In genomic region chr12:53211476-53212381, GRCh38 we compare ENCODE assay signal across 11 cellular contexts. TPM values are rescaled to one million over a fixed set of nuclear protein-coding genes. Genes with fewer than 3 reads are reported as not detected.
DNase-seq lines count a peak whose midpoint lies in the region; ATAC-seq, FAIRE-seq and TF ChIP-seq lines count a peak whose summit lies in the region.
"Had no signal": no experiment of that assay in that cellular context is flagged by ENCODE, and none has a peak within 500 bp of the region (broad histone marks: within the 10 kb centered on the region; RNA-seq: fewer than 3 reads in every experiment).

No MANE protein-coding gene starts in this region.

- no peaks in the 10 kb centered on the region for H3K27me3 Mint-ChIP-seq in activated CD4-positive, alpha-beta T cell treated with anti-CD3 and anti-CD28 coated beads, Interleukin-2, amount 10 ng/mL, durations not matched to agents 24 days and 14 days

- peak overlapping the region; percentile 3 for H3K27ac Mint-ChIP-seq in activated CD4-positive, alpha-beta T cell treated with anti-CD3 and anti-CD28 coated beads, Interleukin-2, amount 10 ng/mL, durations not matched to agents 24 days and 14 days

- no peak for FAIRE-seq in bronchial epithelial cell (lab: Jason Lieb, UNC)
- FAIRE-seq: TTC549 had no signal

- H3K36me3 ChIP-seq in bronchial epithelial cell (ENCODE audit: control insufficient read depth, insufficient read depth, low read length): peaks cover 47% of the 10 kb centered on the region
- peaks cover 29% of the 10 kb centered on the region for H3K36me3 ChIP-seq in mammary epithelial cell (ENCODE audit: insufficient read depth, low read length)

- intact Hi-C loops in activated CD4-positive, alpha-beta T cell treated with anti-CD3 and anti-CD28 coated beads, Interleukin-2, amount 10 ng/mL, durations not matched to agents 24 days and 14 days (cut with micrococcal nuclease): loop anchor here (2.0 kb wide), 1 partner anchor 53 kb away; no protein-coding TSS in a partner anchor
- intact Hi-C loops in mammary epithelial cell (cut with micrococcal nuclease): no loop called here

- dilution Hi-C loops in mammary epithelial cell (cut with HindIII; ENCODE audit: low sequenced_read_pairs): loop anchor here (5.0 to 10.0 kb wide), 2 partner anchors 53 to 81 kb away; partner anchors contain the start of gene ESPL1

- 90% methylated on average over 6 of the region's 13 CpGs for WGBS in mammary epithelial cell (ENCODE audit: low coverage, missing lambda C conversion rate)

- H2AFZ ChIP-seq in mammary epithelial cell (ENCODE audit: low read depth, low read length): no peak overlapping the region

- H3K4me3 ChIP-seq in LNCaP clone FGC (ENCODE audit: low read depth, low read length): no peak overlapping the region
- no peak overlapping the region for H3K4me3 ChIP-seq in bronchial epithelial cell (ENCODE audit: low read depth, low read length)
- no peak overlapping the region for H3K4me3 ChIP-seq in retinal pigment epithelial cell (ENCODE audit: low read length)
- H3K4me3 ChIP-seq in mammary epithelial cell (replicated peaks in 1 of 3; ENCODE audit: insufficient read depth in 1 of 3, low read depth in 2 of 3, low read length in 3 of 3): no peak overlapping the region

- H3K4me1 ChIP-seq in mammary epithelial cell (ENCODE audit: insufficient read depth, low read length): peaks cover 7% of the 10 kb centered on the region

- no peaks in the 10 kb centered on the region for H3K9me3 ChIP-seq in mammary epithelial cell (replicated peaks; ENCODE audit: insufficient read depth, low read length)

- no peak overlapping the region for H3K4me2 ChIP-seq in mammary epithelial cell (ENCODE audit: insufficient read depth, low read depth, low read length)

- peaks cover 7% of the 10 kb centered on the region for H3K79me2 ChIP-seq in mammary epithelial cell (ENCODE audit: insufficient read depth, low read length)

- H3K27me3 ChIP-seq in bronchial epithelial cell (ENCODE audit: control insufficient read depth, insufficient read depth, low read length) (no peaks in the 10 kb centered on the region), mammary epithelial cell (ENCODE audit: insufficient read depth, low read length) (no peaks in the 10 kb centered on the region)

- no peak overlapping the region for H3K27ac ChIP-seq in mammary epithelial cell (ENCODE audit: insufficient read depth, low read depth, low read length)

- no TSS peak for BruUV-seq in mammary epithelial cell (replicated peaks; lab: Mats Ljungman, UMichigan)

- no peak overlapping the region for H3K4me3 Mint-ChIP-seq in activated CD4-positive, alpha-beta T cell treated with anti-CD3 and anti-CD28 coated beads, Interleukin-2, amount 10 ng/mL, durations not matched to agents 24 days and 14 days

- TF ChIP-seq CTCF in LNCaP clone FGC (IDR thresholded peaks at IDR 0.05; ENCODE audit: control insufficient read depth, extremely low read depth, insufficient read depth) (peak; percentile 26; the same call in 1 of the 2 replicates), bronchial epithelial cell (IDR thresholded peaks at IDR 0.05; ENCODE audit: insufficient read depth, low read length, severe bottlenecking) (peak; percentile 27), retinal pigment epithelial cell (conservative IDR thresholded peaks at IDR 0.05; ENCODE audit: low read depth, low read length) (peak; percentile 55), mammary epithelial cell (conservative IDR thresholded peaks at IDR 0.05 in 1 of 2, IDR thresholded peaks at IDR 0.05 in 1 of 2; ENCODE audit: extremely low read depth in 1 of 2, insufficient read depth in 1 of 2, low read depth in 1 of 2, low read length in 2 of 2) (peak in 1 of 2 donors; percentile 28)

- CTCF ChIA-PET in mammary epithelial cell (lab: Charles Lee; ENCODE audit: low non-redundant PET): interaction anchor here (0.6 kb wide), 1 partner anchor 524 kb away, joined by 3 read pairs; no protein-coding TSS in a partner anchor

- H3K9ac ChIP-seq in mammary epithelial cell (ENCODE audit: insufficient read depth, low read length): no peak overlapping the region

- in situ Hi-C loops in mammary epithelial cell (cut with MboI; ENCODE audit: low sequenced_read_pairs in 2 of 2): loop anchor here in 1 of 2 donors (10.0 kb wide), 1 partner anchor 53 kb away; the partner anchor contains the start of gene ESPL1

- no peaks in the 10 kb centered on the region for H4K20me1 ChIP-seq in mammary epithelial cell (ENCODE audit: insufficient read depth, low read length)

- ATAC-seq in GM21786 (IDR thresholded peaks at IDR 0.05; ENCODE audit: unreplicated experiment): no peak
- ATAC-seq: left ventricle myocardium superior had no signal

- DNase-seq in activated CD4-positive, alpha-beta T cell treated with anti-CD3 and anti-CD28 coated beads, Interleukin-2, amount 10 ng/mL, durations not matched to agents 24 days and 14 days: no peak
- no peak for DNase-seq in activated CD4-positive, alpha-beta T cell treated with anti-CD3 and anti-CD28 coated beads for 48 hours
- DNase-seq in LNCaP clone FGC (ENCODE audit: low read depth) (no peak), bronchial epithelial cell (ENCODE audit: low read depth) (no peak), retinal pigment epithelial cell (ENCODE audit: low read depth) (no peak), amygdala (lab: John Stamatoyannopoulos, UW) (no peak), mammary epithelial cell (no peak)
- DNase-seq: dermis blood vessel endothelial cell, left ventricle myocardium superior had no signal

- H3K9me3 Mint-ChIP-seq in activated CD4-positive, alpha-beta T cell treated with anti-CD3 and anti-CD28 coated beads, Interleukin-2, amount 10 ng/mL, durations not matched to agents 24 days and 14 days: no peaks in the 10 kb centered on the region

- peaks cover 75% of the 10 kb centered on the region for H3K4me1 Mint-ChIP-seq in activated CD4-positive, alpha-beta T cell treated with anti-CD3 and anti-CD28 coated beads, Interleukin-2, amount 10 ng/mL, durations not matched to agents 24 days and 14 days

- H3K36me3 Mint-ChIP-seq in activated CD4-positive, alpha-beta T cell treated with anti-CD3 and anti-CD28 coated beads, Interleukin-2, amount 10 ng/mL, durations not matched to agents 24 days and 14 days (ENCODE audit: low read depth): peaks cover 68% of the 10 kb centered on the region

RNA-seq across cellular contexts. Expression of gene ITGB7, which starts 4.7 kb away (rescaled TPM):
- 226 and 239 TPM in 2 replicates for total RNA-seq in activated CD4-positive, alpha-beta T cell treated with anti-CD3 and anti-CD28 coated beads, Interleukin-2, amount 10 ng/mL, durations not matched to agents 24 days and 14 days
- total RNA-seq in bronchial epithelial cell (8.4 and 15.7 TPM in 2 replicates), mammary epithelial cell (1 to 10 TPM; 1.8 to 3.5 TPM)
- polyA plus RNA-seq in mammary epithelial cell: 0.33 TPM
- 7.1 TPM for polyA minus RNA-seq in mammary epithelial cell

RNA-seq across cellular contexts. Expression of gene RARG, which starts 20.3 kb away (rescaled TPM):
- total RNA-seq in activated CD4-positive, alpha-beta T cell treated with anti-CD3 and anti-CD28 coated beads, Interleukin-2, amount 10 ng/mL, durations not matched to agents 24 days and 14 days: 57.2 and 58.5 TPM in 2 replicates
- total RNA-seq in bronchial epithelial cell (24.7 and 74.6 TPM in 2 replicates), mammary epithelial cell (10 to 100 TPM; 33.5 to 79.0 TPM)
- 36.3 TPM for polyA plus RNA-seq in mammary epithelial cell
- polyA minus RNA-seq in mammary epithelial cell: 56.8 TPM

RNA-seq across cellular contexts. Expression of gene CSAD, which starts 31.0 kb away (rescaled TPM):
- total RNA-seq in activated CD4-positive, alpha-beta T cell treated with anti-CD3 and anti-CD28 coated beads, Interleukin-2, amount 10 ng/mL, durations not matched to agents 24 days and 14 days: 21.6 and 25.6 TPM in 2 replicates
- total RNA-seq in bronchial epithelial cell (6.6 and 11.1 TPM in 2 replicates), mammary epithelial cell (10 to 100 TPM; 10.2 to 22.1 TPM)
- 7.8 TPM for polyA plus RNA-seq in mammary epithelial cell
- 12.7 TPM for polyA minus RNA-seq in mammary epithelial cell

RNA-seq across cellular contexts. Expression of gene ZNF740, which starts 31.2 kb away (rescaled TPM):
- 44.0 and 50.5 TPM in 2 replicates for total RNA-seq in activated CD4-positive, alpha-beta T cell treated with anti-CD3 and anti-CD28 coated beads, Interleukin-2, amount 10 ng/mL, durations not matched to agents 24 days and 14 days
- total RNA-seq in bronchial epithelial cell (15.2 and 16.6 TPM in 2 replicates), mammary epithelial cell (10 to 100 TPM; 10.0 to 30.9 TPM)
- polyA plus RNA-seq in mammary epithelial cell: 5.9 TPM
- 33.1 TPM for polyA minus RNA-seq in mammary epithelial cell

RNA-seq across cellular contexts. Expression of gene ESPL1, which starts 56.4 kb away (rescaled TPM):
- 71.8 and 76.7 TPM in 2 replicates for total RNA-seq in activated CD4-positive, alpha-beta T cell treated with anti-CD3 and anti-CD28 coated beads, Interleukin-2, amount 10 ng/mL, durations not matched to agents 24 days and 14 days
- total RNA-seq in bronchial epithelial cell: 0.26 and 1.4 TPM in 2 replicates
- 10 to 100 TPM in 1 of 2 donors, under 1 TPM in 1; 0.67 to 19.7 TPM for total RNA-seq in mammary epithelial cell
- 10.0 TPM for polyA plus RNA-seq in mammary epithelial cell
- 62.4 TPM for polyA minus RNA-seq in mammary epithelial cell

Comparison
In these comparisons a context has a peak if more than half of its experiments do, and no peak if none do; other contexts are left out.
1. RNA of gene ITGB7, which starts 4.7 kb away (total RNA-seq): 226 to 239 TPM in activated CD4-positive, alpha-beta T cell treated with anti-CD3 and anti-CD28 coated beads, Interleukin-2, amount 10 ng/mL, durations not matched to agents 24 days and 14 days; 8.4 to 15.7 TPM in bronchial epithelial cell and 1.8 to 3.5 TPM in mammary epithelial cell; every median in the first group is over 10 times any median in the second.